22 cellular contexts compared by ENCODE assay signal in genomic region chr15:67358812-67359211, GRCh38.
DNase-seq lines count a peak whose midpoint lies in the region; ATAC-seq and TF ChIP-seq lines count a peak whose summit lies in the region.
"Had no signal": no experiment of that assay in that cellular context is flagged by ENCODE, and none has a peak within 500 bp of the region (broad histone marks: within the 10 kb centered on the region; RNA-seq: fewer than 3 reads in every experiment).

No MANE protein-coding gene starts in this region.

- H3K9me2 ChIP-seq in GM23338 (ENCODE audit: insufficient read depth) (no peaks in the 10 kb centered on the region), neural cell (ENCODE audit: insufficient read depth, low read length) (no peaks in the 10 kb centered on the region)

- TF ChIP-seq RAD21 in neural cell (conservative IDR thresholded peaks at IDR 0.05), result no peak

- ATAC-seq in GM23338, result peak; percentile 35; the same call in 1 of the 3 replicates
- ATAC-seq: lower lobe of right lung; Right ventricle myocardium inferior; stimulated activated naive CD8-positive, alpha-beta T cell treated with anti-CD3 and anti-CD28 coated beads, Interleukin-15, Interleukin-2, amounts not matched to agents 100 U/mL and 50 U/mL, for 24 hours had no signal

- H3K9me3 ChIP-seq in endodermal cell (ENCODE audit: control insufficient read depth, low read length) (no peaks in the 10 kb centered on the region), neural cell (ENCODE audit: low read length) (no peaks in the 10 kb centered on the region)
- H3K9me3 ChIP-seq: breast epithelium, lower lobe of right lung, testis had no signal

- H3K79me2 ChIP-seq in GM23338 (replicated peaks; ENCODE audit: insufficient read depth) (no peaks in the 10 kb centered on the region), neural cell (replicated peaks; ENCODE audit: insufficient read depth, low read length) (no peaks in the 10 kb centered on the region)

- H3K4me1 ChIP-seq in GM23338 (ENCODE audit: insufficient read depth) (peaks cover 2% of the 10 kb centered on the region; the same call in 1 of the 2 replicates), endodermal cell (ENCODE audit: control insufficient read depth, insufficient read depth, low read length) (no peaks in the 10 kb centered on the region)
- H3K4me1 ChIP-seq: breast epithelium, lower lobe of right lung, testis had no signal

- TF ChIP-seq CTCF in GM23338 (conservative IDR thresholded peaks at IDR 0.05; ENCODE audit: low read depth in 2 of 2) (no peak), endodermal cell (conservative IDR thresholded peaks at IDR 0.05) (no peak), neural cell (IDR thresholded peaks at IDR 0.05; ENCODE audit: poor library complexity, severe bottlenecking) (no peak)

- H3K4me1 Mint-ChIP-seq in GM23338, result peaks cover 27% of the 10 kb centered on the region; the same call in 2 of the 3 replicates
- peaks cover 12% of the 10 kb centered on the region for H3K4me1 Mint-ChIP-seq in endodermal cell

- H3K4me3 Mint-ChIP-seq in GM23338 (no peak overlapping the region), endodermal cell (no peak overlapping the region)
- H3K4me3 Mint-ChIP-seq: activated naive CD4-positive, alpha-beta T cell treated with anti-CD3 and anti-CD28 coated beads for 36 hours; activated T-helper 1 cell treated with anti-CD3 and anti-CD28 coated beads, Interleukin-12 subunit alpha, Interleukin-12 subunit beta, Interleukin-2, Interleukin-4 antibody, amounts not matched to agents 30 ng/mL and 10 ng/mL and 1 ng/mL, durations not matched to agents 14 hours and 24 hours and 36 hours; HFFc6 had no signal

- no peaks in the 10 kb centered on the region for H3F3A ChIP-seq in GM23338 (replicated peaks; ENCODE audit: low read depth)
- no peaks in the 10 kb centered on the region for H3F3A ChIP-seq in neural cell (ENCODE audit: insufficient read depth, low read length, poor library complexity, severe bottlenecking)

- peak; percentile 14 for DNase-seq in GM23338 (ENCODE audit: low spot score)
- DNase-seq in NCI-H146 treated with DMSO at 0.1 percent for 48 hours (lab: John Stamatoyannopoulos, UW; ENCODE audit: unreplicated experiment), result peak; percentile 63
- no peak for DNase-seq in endodermal cell
- no peak for DNase-seq in KG1 (lab: John Stamatoyannopoulos, UW)
- no peak for DNase-seq in activated T-cell treated with anti-CD3 and anti-CD28 coated beads for 4 hours
- no peak for DNase-seq in HK-2 (ENCODE audit: unreplicated experiment)
- DNase-seq: activated naive CD4-positive, alpha-beta T cell treated with anti-CD3 and anti-CD28 coated beads for 36 hours; effector CD4-positive, alpha-beta T cell; head of caudate nucleus; HFFc6; Kasumi-1; lower lobe of right lung; NCI-H1694; NCI-H226; PC-9; stimulated activated naive CD8-positive, alpha-beta T cell treated with anti-CD3 and anti-CD28 coated beads, Interleukin-15, Interleukin-2, amounts not matched to agents 100 U/mL and 50 U/mL, for 24 hours; T-helper 9 cell; testis had no signal

- H4K20me1 ChIP-seq in GM23338 (replicated peaks; ENCODE audit: insufficient read depth) (no peaks in the 10 kb centered on the region), neural cell (ENCODE audit: insufficient read depth) (no peaks in the 10 kb centered on the region)

- H2AFZ ChIP-seq in GM23338 (no peak overlapping the region), neural cell (ENCODE audit: low read depth, low read length) (peak overlapping the region; percentile 36)
- H2AFZ ChIP-seq: PC-9 had no signal

- H3K9ac ChIP-seq in endodermal cell (ENCODE audit: extremely low read depth, low read length, poor library complexity, severe bottlenecking) (no peak overlapping the region), neural cell (ENCODE audit: low read length) (peak overlapping the region; percentile 46)

- H3K36me3 ChIP-seq in GM23338 (ENCODE audit: insufficient read depth) (no peaks in the 10 kb centered on the region), endodermal cell (ENCODE audit: control insufficient read depth, insufficient read depth, low read length) (no peaks in the 10 kb centered on the region), neural cell (ENCODE audit: insufficient read depth, low read length) (no peaks in the 10 kb centered on the region)
- H3K36me3 ChIP-seq: breast epithelium, lower lobe of right lung had no signal

- 69 to 86% methylated on average over 1 to 2 of the region's 3 CpGs for WGBS in endodermal cell (ENCODE audit: insufficient coverage in 1 of 2, insufficient read length in 1 of 2), 2 experiments

- no peaks in the 10 kb centered on the region for H3K9me3 Mint-ChIP-seq in GM23338
- H3K9me3 Mint-ChIP-seq in endodermal cell, result no peaks in the 10 kb centered on the region
- H3K9me3 Mint-ChIP-seq: activated naive CD4-positive, alpha-beta T cell treated with anti-CD3 and anti-CD28 coated beads for 36 hours; activated T-helper 1 cell treated with anti-CD3 and anti-CD28 coated beads, Interleukin-12 subunit alpha, Interleukin-12 subunit beta, Interleukin-2, Interleukin-4 antibody, amounts not matched to agents 30 ng/mL and 10 ng/mL and 1 ng/mL, durations not matched to agents 14 hours and 24 hours and 36 hours; HFFc6 had no signal

- H3K36me3 Mint-ChIP-seq in GM23338 (ENCODE audit: low read depth), result no peaks in the 10 kb centered on the region
- peaks cover 1% of the 10 kb centered on the region for H3K36me3 Mint-ChIP-seq in endodermal cell (ENCODE audit: low read depth)

- no peak overlapping the region for H3K27ac ChIP-seq in GM23338 (ENCODE audit: low read depth)
- H3K27ac ChIP-seq in endodermal cell (ENCODE audit: low read depth, low read length), result peak overlapping the region; percentile 72
- H3K27ac ChIP-seq in neural cell (ENCODE audit: low read length), result peak overlapping the region; percentile 79
- H3K27ac ChIP-seq: lower lobe of right lung, PC-9, testis had no signal

- H3K27me3 ChIP-seq in GM23338 (ENCODE audit: insufficient read depth) (no peaks in the 10 kb centered on the region), endodermal cell (ENCODE audit: control insufficient read depth, insufficient read depth, low read length, poor library complexity, severe bottlenecking) (no peaks in the 10 kb centered on the region), neural cell (ENCODE audit: insufficient read depth, low read depth, low read length) (no peaks in the 10 kb centered on the region)
- H3K27me3 ChIP-seq: breast epithelium, testis had no signal

- H3K27me3 Mint-ChIP-seq in GM23338 (ENCODE audit: insufficient read depth, low read depth, poor library complexity) (peaks cover 4% of the 10 kb centered on the region), endodermal cell (ENCODE audit: insufficient read depth) (no peaks in the 10 kb centered on the region)

- H3K4me2 ChIP-seq in GM23338 (no peak overlapping the region), neural cell (ENCODE audit: low read length) (peak overlapping the region; percentile 67)
- H3K4me2 ChIP-seq: PC-9 had no signal

- H3K4me3 ChIP-seq in GM23338, result no peak overlapping the region
- H3K4me3 ChIP-seq in endodermal cell (ENCODE audit: low read length), result no peak overlapping the region
- peak overlapping the region; percentile 32 for H3K4me3 ChIP-seq in neural cell (ENCODE audit: low read length)
- H3K4me3 ChIP-seq: breast epithelium, lower lobe of right lung, PC-9, testis had no signal

- peak; percentile 70 for TF ChIP-seq EP300 in neural cell (conservative IDR thresholded peaks at IDR 0.05; ENCODE audit: poor library complexity, severe bottlenecking)

- no peak overlapping the region; the same call in 1 of the 2 replicates for H3K27ac Mint-ChIP-seq in GM23338
- no peak overlapping the region for H3K27ac Mint-ChIP-seq in endodermal cell
- H3K27ac Mint-ChIP-seq: activated naive CD4-positive, alpha-beta T cell treated with anti-CD3 and anti-CD28 coated beads for 36 hours; activated T-helper 1 cell treated with anti-CD3 and anti-CD28 coated beads, Interleukin-12 subunit alpha, Interleukin-12 subunit beta, Interleukin-2, Interleukin-4 antibody, amounts not matched to agents 30 ng/mL and 10 ng/mL and 1 ng/mL, durations not matched to agents 14 hours and 24 hours and 36 hours; HFFc6 had no signal

TF ChIP-seq in GM23338, 12 proteins besides CTCF, POLR2A, EP300 and RAD21 (continues in another document):
- TF ChIP-seq EZH2 (IDR thresholded peaks at IDR 0.05; ENCODE audit: low read depth, unreplicated experiment), result no peak
- no peak for TF ChIP-seq ZNF331 (CRISPR knock-in tag; IDR thresholded peaks at IDR 0.05; ENCODE audit: low read depth)
- no peak for TF ChIP-seq NANOG (IDR thresholded peaks at IDR 0.05; ENCODE audit: borderline replicate concordance)
- TF ChIP-seq STAT1 (IDR thresholded peaks at IDR 0.05; ENCODE audit: unreplicated experiment), result no peak
- no peak for TF ChIP-seq ETS1 (IDR thresholded peaks at IDR 0.05)
- TF ChIP-seq JUNB (IDR thresholded peaks at IDR 0.05; ENCODE audit: unreplicated experiment), result no peak
- TF ChIP-seq CREB1 (CRISPR knock-in tag; IDR thresholded peaks at IDR 0.05; ENCODE audit: low read depth), result no peak

TF ChIP-seq in neural cell, 6 proteins besides CTCF, POLR2A, EP300 and RAD21 (continues in another document):
- TF ChIP-seq EZH2 (IDR thresholded peaks at IDR 0.05; ENCODE audit: borderline replicate concordance, insufficient read depth, low read length, poor library complexity, severe bottlenecking), result no peak
- no peak for TF ChIP-seq SMC3 (conservative IDR thresholded peaks at IDR 0.05; ENCODE audit: poor library complexity)
- no peak for TF ChIP-seq REST (IDR thresholded peaks at IDR 0.05; ENCODE audit: borderline replicate concordance)

Comparison
In these comparisons a context has a peak if more than half of its experiments do, and no peak if none do; other contexts are left out.
1. DNase-seq: peak in GM23338 (single experiment) and NCI-H146 treated with DMSO at 0.1 percent for 48 hours (single experiment); none in endodermal cell (single experiment), KG1 (single experiment), activated T-cell treated with anti-CD3 and anti-CD28 coated beads for 4 hours (single experiment) and HK-2 (single experiment).